ENCODE assay signal across 8 cellular contexts in genomic region chr2:96257734-96258133, GRCh38. TPM values are rescaled to one million over a fixed set of nuclear protein-coding genes. Genes with fewer than 3 reads are reported as not detected.
DNase-seq lines count a peak whose midpoint lies in the region; ATAC-seq and TF ChIP-seq lines count a peak whose summit lies in the region.
"Not testable (repeated sequence)": the region's sequence is repeated elsewhere in the genome, so short reads cannot be mapped to it uniquely, and the experiment has no call there.

No MANE protein-coding gene starts in this region.

- DNase-seq in Kasumi-1 (lab: John Stamatoyannopoulos, UW), result peak; percentile 26 to 41
- not testable (repeated sequence) for DNase-seq in T-cell; left lung; osteoblast (ENCODE audit: insufficient read length, low spot score, missing footprints); substantia nigra (lab: John Stamatoyannopoulos, UW)

- not testable (repeated sequence) for TF ChIP-seq CTCF in left lung (IDR thresholded peaks at IDR 0.05); osteoblast (IDR thresholded peaks at IDR 0.05; ENCODE audit: extremely low read depth, low read depth, low read length)

- not testable (repeated sequence) for H3K4me3 ChIP-seq in ACC112 (ENCODE audit: low read depth, low read length); left lung; osteoblast (ENCODE audit: insufficient read depth, low read length)

- H3K36me3 ChIP-seq in ACC112 (ENCODE audit: insufficient read depth, low read length), result not testable (repeated sequence)
- H3K36me3 ChIP-seq in left lung (peaks cover 0 to 65% of the 10 kb centered on the region in 2 donors), osteoblast (ENCODE audit: insufficient read depth, low read length) (peaks cover 45% of the 10 kb centered on the region)

- peaks cover 45% of the 10 kb centered on the region for H3K79me2 ChIP-seq in ACC112 (ENCODE audit: control insufficient read depth, insufficient read depth, low read length, unreplicated experiment)
- peaks cover 92% of the 10 kb centered on the region for H3K79me2 ChIP-seq in osteoblast (ENCODE audit: insufficient read depth, low read length)

- CTCF ChIA-PET in T-cell (lab: Charles Lee), result not testable (repeated sequence)

- intact Hi-C loops in dendritic cell treated with granulocyte-macrophage colony-stimulating factor and Interleukin-4, amounts not matched to agents 40 ng/mL and 50 ng/mL, for 4 days (cut with micrococcal nuclease); left lung (cut with DNase I): not testable (repeated sequence)

- peak overlapping the region; percentile 54; the same call in 1 of the 2 replicates for H3K27ac ChIP-seq in ACC112 (ENCODE audit: low read depth, low read length)
- H3K27ac ChIP-seq in left lung, result peak overlapping the region; percentile 81 to 95
- H3K27ac ChIP-seq in osteoblast (ENCODE audit: low read depth, low read length), result peak overlapping the region; percentile 93
- peak overlapping the region; percentile 71 for H3K27ac ChIP-seq in substantia nigra (ENCODE audit: low read depth, low read length, poor library complexity, severe bottlenecking)

- peaks cover 26% of the 10 kb centered on the region for H4K20me1 ChIP-seq in osteoblast (ENCODE audit: insufficient read depth, low read length)

- peaks cover 39% of the 10 kb centered on the region for H3K36me3 Mint-ChIP-seq in T-cell
- H3K36me3 Mint-ChIP-seq in activated naive CD4-positive, alpha-beta T cell treated with anti-CD3 and anti-CD28 coated beads, Interleukin-2, amount 50 U/mL, for 24 hours, result not testable (repeated sequence)
- H3K36me3 Mint-ChIP-seq in dendritic cell treated with granulocyte-macrophage colony-stimulating factor and Interleukin-4, amounts not matched to agents 40 ng/mL and 50 ng/mL, for 4 days (ENCODE audit: low read depth), result peaks cover 89% of the 10 kb centered on the region

- H2AFZ ChIP-seq in ACC112 (ENCODE audit: low read length, unreplicated experiment); osteoblast (ENCODE audit: low read length): not testable (repeated sequence)

- not testable (repeated sequence) for H3K27me3 Mint-ChIP-seq in T-cell; activated naive CD4-positive, alpha-beta T cell treated with anti-CD3 and anti-CD28 coated beads, Interleukin-2, amount 50 U/mL, for 24 hours; dendritic cell treated with granulocyte-macrophage colony-stimulating factor and Interleukin-4, amounts not matched to agents 40 ng/mL and 50 ng/mL, for 4 days

- peak overlapping the region; percentile 35 to 57 for H3K27ac Mint-ChIP-seq in T-cell
- H3K27ac Mint-ChIP-seq in activated naive CD4-positive, alpha-beta T cell treated with anti-CD3 and anti-CD28 coated beads, Interleukin-2, amount 50 U/mL, for 24 hours, result peak overlapping the region; percentile 51
- peak overlapping the region; percentile 99 for H3K27ac Mint-ChIP-seq in dendritic cell treated with granulocyte-macrophage colony-stimulating factor and Interleukin-4, amounts not matched to agents 40 ng/mL and 50 ng/mL, for 4 days

- not testable (repeated sequence) for H3K4me2 ChIP-seq in osteoblast (ENCODE audit: insufficient read depth, low read length)

- H3K9me3 ChIP-seq in left lung; osteoblast (ENCODE audit: low read depth, low read length): not testable (repeated sequence)

- not testable (repeated sequence) for H3K9me3 Mint-ChIP-seq in T-cell; activated naive CD4-positive, alpha-beta T cell treated with anti-CD3 and anti-CD28 coated beads, Interleukin-2, amount 50 U/mL, for 24 hours; dendritic cell treated with granulocyte-macrophage colony-stimulating factor and Interleukin-4, amounts not matched to agents 40 ng/mL and 50 ng/mL, for 4 days

- not testable (repeated sequence) for H3K27me3 ChIP-seq in ACC112 (ENCODE audit: insufficient read depth, low read length); left lung; osteoblast (ENCODE audit: insufficient read depth, low read length)

- H3K4me1 Mint-ChIP-seq in T-cell, result peaks cover 71 to 74% (median 73%) of the 10 kb centered on the region in 3 donors
- H3K4me1 Mint-ChIP-seq in activated naive CD4-positive, alpha-beta T cell treated with anti-CD3 and anti-CD28 coated beads, Interleukin-2, amount 50 U/mL, for 24 hours, result peaks cover 75% of the 10 kb centered on the region
- H3K4me1 Mint-ChIP-seq in dendritic cell treated with granulocyte-macrophage colony-stimulating factor and Interleukin-4, amounts not matched to agents 40 ng/mL and 50 ng/mL, for 4 days (ENCODE audit: low read depth), result peaks cover 97% of the 10 kb centered on the region

- not testable (repeated sequence) for ATAC-seq in T-cell (replicated peaks in 1 of 4)
- ATAC-seq in left lung, result peak; percentile 10

- POLR2A ChIA-PET in T-cell (lab: Charles Lee), result interaction anchor here in 1 of 2 donors (0.6 kb wide), 1 partner anchor 53 kb away, joined by 7 read pairs; no protein-coding TSS in a partner anchor

- H3K4me1 ChIP-seq in ACC112 (ENCODE audit: control insufficient read depth, insufficient read depth, low read length, unreplicated experiment), result peaks cover 48% of the 10 kb centered on the region
- H3K4me1 ChIP-seq in left lung, result peaks cover 20 to 97% of the 10 kb centered on the region in 2 donors
- peaks cover 46% of the 10 kb centered on the region for H3K4me1 ChIP-seq in osteoblast (ENCODE audit: insufficient read depth, low read length)

- peak overlapping the region in 1 of 3 donors; percentile 77 for H3K4me3 Mint-ChIP-seq in T-cell
- H3K4me3 Mint-ChIP-seq in activated naive CD4-positive, alpha-beta T cell treated with anti-CD3 and anti-CD28 coated beads, Interleukin-2, amount 50 U/mL, for 24 hours, result not testable (repeated sequence)
- H3K4me3 Mint-ChIP-seq in dendritic cell treated with granulocyte-macrophage colony-stimulating factor and Interleukin-4, amounts not matched to agents 40 ng/mL and 50 ng/mL, for 4 days, result peak overlapping the region; percentile 17

RNA-seq across cellular contexts. Expression of gene TMEM127, which starts 8.1 kb away (rescaled TPM):
- total RNA-seq in T-cell (10 to 100 TPM; 31.2 to 43.0 (median 40.4) TPM), left lung (10 to 100 TPM; 66.1 to 79.9 TPM), osteoblast (55.0 and 56.0 TPM in 2 replicates)

RNA-seq across cellular contexts. Expression of gene CIAO1, which starts 8.3 kb away (rescaled TPM):
- total RNA-seq in T-cell, result 10 to 100 TPM; 65.2 to 87.0 (median 80.2) TPM
- 10 to 100 TPM; 59.8 to 69.1 TPM for total RNA-seq in left lung
- total RNA-seq in osteoblast, result 111 and 126 TPM in 2 replicates

RNA-seq across cellular contexts. Expression of gene SNRNP200, which starts 47.6 kb away (rescaled TPM):
- 100 to 1,000 TPM; 200 to 254 (median 203) TPM for total RNA-seq in T-cell
- total RNA-seq in left lung, result 10 to 100 TPM; 82.7 to 96.1 TPM
- total RNA-seq in osteoblast, result 42.7 and 44.2 TPM in 2 replicates

RNA-seq across cellular contexts. Expression of gene STARD7, which starts 49.1 kb away (rescaled TPM):
- 10 to 100 TPM; 65.0 to 95.3 (median 84.4) TPM for total RNA-seq in T-cell
- total RNA-seq in left lung, result 100 to 1,000 TPM; 132 to 142 TPM
- 139 and 163 TPM in 2 replicates for total RNA-seq in osteoblast

Comparison
In these comparisons a context has a peak if more than half of its experiments do, and no peak if none do; other contexts are left out.
1. H3K27ac Mint-ChIP-seq: peak in every context shown above with its lines; median percentile 99 in dendritic cell treated with granulocyte-macrophage colony-stimulating factor and Interleukin-4, amounts not matched to agents 40 ng/mL and 50 ng/mL, for 4 days; 51 in activated naive CD4-positive, alpha-beta T cell treated with anti-CD3 and anti-CD28 coated beads, Interleukin-2, amount 50 U/mL, for 24 hours; 46 in T-cell.